Comparison of ENCODE assay signal across 16 cellular contexts in genomic region chr1:207971511-207972224, GRCh38.
DNase-seq lines count a peak whose midpoint lies in the region; ATAC-seq and TF ChIP-seq lines count a peak whose summit lies in the region.
"Had no signal": no experiment of that assay in that cellular context is flagged by ENCODE, and none has a peak within 500 bp of the region (broad histone marks: within the 10 kb centered on the region; RNA-seq: fewer than 3 reads in every experiment).

No MANE protein-coding gene starts in this region.

- H3K27ac ChIP-seq in A673 (ENCODE audit: low read depth, low read length, poor library complexity, severe bottlenecking) (no peak overlapping the region), thyroid gland (no peak overlapping the region), brain microvascular endothelial cell (no peak overlapping the region)
- no peak overlapping the region for H3K27ac ChIP-seq in effector memory CD4-positive, alpha-beta T cell (ENCODE audit: insufficient read depth, low read length, poor library complexity, severe bottlenecking)
- H3K27ac ChIP-seq: SJSA1 had no signal

- no peaks in the 10 kb centered on the region for H3K27me3 Mint-ChIP-seq in glutamatergic neuron (ENCODE audit: unreplicated experiment)

- 85 to 91% methylated on average over 9 of the region's 9 CpGs for WGBS in thyroid gland, 2 donors

- POLR2A ChIA-PET in A673 (lab: Charles Lee; ENCODE audit: low non-redundant PET): no interaction called here

- ATAC-seq in GM19463 (IDR thresholded peaks at IDR 0.05; ENCODE audit: unreplicated experiment): no peak

- intact Hi-C loops in A673 (cut with micrococcal nuclease; ENCODE audit: unreplicated experiment): no loop called here
- intact Hi-C loops in thyroid gland (cut with DNase I): no loop called here

- H3K4me3 Mint-ChIP-seq in glutamatergic neuron (ENCODE audit: unreplicated experiment): no peak overlapping the region

- H3K4me3 ChIP-seq in A673 (ENCODE audit: low read depth, low read length, poor library complexity, severe bottlenecking): no peak overlapping the region
- H3K4me3 ChIP-seq in thyroid gland (replicated peaks in 1 of 3): no peak overlapping the region
- no peak overlapping the region for H3K4me3 ChIP-seq in brain microvascular endothelial cell (ENCODE audit: low read depth, low read length)
- H3K4me3 ChIP-seq in effector memory CD4-positive, alpha-beta T cell (ENCODE audit: insufficient read depth, low read depth, low read length, poor library complexity, severe bottlenecking): no peak overlapping the region
- H3K4me3 ChIP-seq: SJSA1 had no signal

- no TSS peak for BruUV-seq in A673 (replicated peaks; lab: Mats Ljungman, UMichigan)

- TF ChIP-seq CTCF in A673 (conservative IDR thresholded peaks at IDR 0.05; ENCODE audit: low read depth, low read length) (no peak), glutamatergic neuron (IDR thresholded peaks at IDR 0.05; ENCODE audit: partially characterized antibody, unreplicated experiment) (no peak), thyroid gland (IDR thresholded peaks at IDR 0.05) (no peak), brain microvascular endothelial cell (IDR thresholded peaks at IDR 0.05; ENCODE audit: low read depth, low read length, missing control alignments) (no peak)

- H3K27ac Mint-ChIP-seq in glutamatergic neuron (ENCODE audit: unreplicated experiment): peak overlapping the region; percentile 57
- H3K27ac Mint-ChIP-seq: CD4-positive, CD25-positive, alpha-beta regulatory T cell had no signal

- H3K9me3 ChIP-seq in A673 (ENCODE audit: low read depth, low read length, poor library complexity, severe bottlenecking) (no peaks in the 10 kb centered on the region), thyroid gland (no peaks in the 10 kb centered on the region)
- H3K9me3 ChIP-seq in effector memory CD4-positive, alpha-beta T cell (ENCODE audit: control insufficient read depth, low read length): no peaks in the 10 kb centered on the region
- H3K9me3 ChIP-seq: SJSA1 had no signal

- in situ Hi-C loops in G401 (cut with HindIII; ENCODE audit: low sequenced_read_pairs): no loop called here
- in situ Hi-C loops in brain microvascular endothelial cell (cut with HindIII; ENCODE audit: low pct_ligation_motif_present, low sequenced_read_pairs): no loop called here

- TF ChIP-seq POLR2A in thyroid gland (IDR thresholded peaks at IDR 0.05): no peak

- H3K27me3 ChIP-seq in A673 (replicated peaks; ENCODE audit: insufficient read depth, low read depth, low read length, poor library complexity): peaks cover 45% of the 10 kb centered on the region
- H3K27me3 ChIP-seq in thyroid gland: no peaks in the 10 kb centered on the region
- H3K27me3 ChIP-seq in brain microvascular endothelial cell (replicated peaks): no peaks in the 10 kb centered on the region
- peaks cover 9% of the 10 kb centered on the region for H3K27me3 ChIP-seq in effector memory CD4-positive, alpha-beta T cell (replicated peaks; ENCODE audit: control insufficient read depth, insufficient read depth, low read length, poor library complexity, severe bottlenecking)
- H3K27me3 ChIP-seq: SJSA1 had no signal

- no peaks in the 10 kb centered on the region for H3K36me3 Mint-ChIP-seq in glutamatergic neuron (ENCODE audit: unreplicated experiment)
- H3K36me3 Mint-ChIP-seq: CD4-positive, CD25-positive, alpha-beta regulatory T cell had no signal

- DNase-seq in A673 (ENCODE audit: low spot score) (peak; percentile 10), G401 (ENCODE audit: low spot score) (peak; percentile 11), NCI-H82 treated with DMSO at 0.1 percent for 48 hours (lab: John Stamatoyannopoulos, UW; ENCODE audit: unreplicated experiment) (peak; percentile 96), glutamatergic neuron (no peak), thyroid gland (no peak), brain microvascular endothelial cell (no peak)
- no peak for DNase-seq in effector memory CD4-positive, alpha-beta T cell
- DNase-seq: CD4-positive, CD25-positive, alpha-beta regulatory T cell; DMS79; H7; Karpas-422; NCI-H1930; NCI-H446; OCI-M1 had no signal

- CTCF ChIA-PET in A673 (lab: Charles Lee): interaction anchor here (0.9 kb wide), 1 partner anchor 9 kb away, joined by 3 read pairs; no protein-coding TSS in a partner anchor

- no peaks in the 10 kb centered on the region for H3K9me3 Mint-ChIP-seq in glutamatergic neuron (ENCODE audit: unreplicated experiment)
- H3K9me3 Mint-ChIP-seq: CD4-positive, CD25-positive, alpha-beta regulatory T cell had no signal

- peaks cover 23% of the 10 kb centered on the region for H3K4me1 Mint-ChIP-seq in glutamatergic neuron (ENCODE audit: low read depth, unreplicated experiment)
- H3K4me1 Mint-ChIP-seq: CD4-positive, CD25-positive, alpha-beta regulatory T cell had no signal

- no peaks in the 10 kb centered on the region for H3K4me1 ChIP-seq in A673 (ENCODE audit: insufficient read depth, low read length, poor library complexity, severe bottlenecking)
- no peaks in the 10 kb centered on the region for H3K4me1 ChIP-seq in thyroid gland
- no peaks in the 10 kb centered on the region for H3K4me1 ChIP-seq in effector memory CD4-positive, alpha-beta T cell (ENCODE audit: control insufficient read depth, insufficient read depth, low read length, poor library complexity, severe bottlenecking)

- H3K36me3 ChIP-seq in A673 (ENCODE audit: insufficient read depth, low read length, poor library complexity, severe bottlenecking) (no peaks in the 10 kb centered on the region), thyroid gland (no peaks in the 10 kb centered on the region), brain microvascular endothelial cell (replicated peaks) (no peaks in the 10 kb centered on the region)
- no peaks in the 10 kb centered on the region for H3K36me3 ChIP-seq in effector memory CD4-positive, alpha-beta T cell (ENCODE audit: control insufficient read depth, insufficient read depth, low read length)
- H3K36me3 ChIP-seq: SJSA1 had no signal

Comparison
In these comparisons a context has a peak if more than half of its experiments do, and no peak if none do; other contexts are left out.
1. DNase-seq: peak in A673 (single experiment), G401 (single experiment) and NCI-H82 treated with DMSO at 0.1 percent for 48 hours (single experiment); none in glutamatergic neuron (single experiment), thyroid gland (0 of 2), brain microvascular endothelial cell (single experiment) and effector memory CD4-positive, alpha-beta T cell (0 of 3).